ENCODE assay signal across 15 cellular contexts in genomic region chr11:131749100-131749499, GRCh38.
DNase-seq lines count a peak whose midpoint lies in the region; ATAC-seq and TF ChIP-seq lines count a peak whose summit lies in the region.
"Had no signal": no experiment of that assay in that cellular context is flagged by ENCODE, and none has a peak within 500 bp of the region (broad histone marks: within the 10 kb centered on the region; RNA-seq: fewer than 3 reads in every experiment).

No MANE protein-coding gene starts in this region.

- DNase-seq in AG08396 (ENCODE audit: low spot score) (peak; percentile 45), HT1080 (ENCODE audit: low read depth) (peak; percentile 98), cardiac fibroblast (ENCODE audit: low read depth in 2 of 2) (peak; percentile 94 to 99), left lung (no peak), T-cell (no peak), kidney glomerular epithelial cell (lab: John Stamatoyannopoulos, UW) (no peak)
- DNase-seq: activated CD8-positive, alpha-beta T cell treated with anti-CD3 and anti-CD28 coated beads, Interleukin-2, amount 10 ng/mL, durations not matched to agents 7 days and 5 days; activated effector memory CD4-positive, alpha-beta T cell treated with Interleukin-2 at 50 U/mL for 16 hours; DMS79; NCI-H2029; SIG-M5; transverse colon had no signal

- no peaks in the 10 kb centered on the region for H3K4me1 ChIP-seq in left lung
- H3K4me1 ChIP-seq: BLaER1, transverse colon had no signal

- no peak overlapping the region for H3K27ac ChIP-seq in left lung
- H3K27ac ChIP-seq: BLaER1, transverse colon had no signal

- no peak overlapping the region for H3K27ac Mint-ChIP-seq in T-cell
- H3K27ac Mint-ChIP-seq: activated CD8-positive, alpha-beta T cell treated with anti-CD3 and anti-CD28 coated beads, Interleukin-2, amount 10 ng/mL, durations not matched to agents 7 days and 5 days had no signal

- intact Hi-C loops in left lung (cut with DNase I): no loop called here

- no peak overlapping the region for H3K4me3 Mint-ChIP-seq in T-cell
- H3K4me3 Mint-ChIP-seq: activated CD8-positive, alpha-beta T cell treated with anti-CD3 and anti-CD28 coated beads, Interleukin-2, amount 10 ng/mL, durations not matched to agents 7 days and 5 days had no signal

- ATAC-seq in left lung: peak; percentile 23
- no peak for ATAC-seq in GM21367 (IDR thresholded peaks at IDR 0.05; ENCODE audit: unreplicated experiment)
- no peak for ATAC-seq in T-cell (replicated peaks in 1 of 4)
- ATAC-seq in HG03432 (IDR thresholded peaks at IDR 0.05; ENCODE audit: unreplicated experiment): no peak
- ATAC-seq: activated CD8-positive, alpha-beta T cell treated with anti-CD3 and anti-CD28 coated beads, Interleukin-2, amount 10 ng/mL, durations not matched to agents 7 days and 5 days had no signal

- H3K36me3 Mint-ChIP-seq in T-cell: no peaks in the 10 kb centered on the region

- H3K9me3 Mint-ChIP-seq in T-cell: peaks cover 3 to 8% (median 4%) of the 10 kb centered on the region in 3 donors

- H3K9me3 ChIP-seq in left lung: no peaks in the 10 kb centered on the region
- H3K9me3 ChIP-seq: BLaER1, transverse colon had no signal

- no peak overlapping the region for H3K4me3 ChIP-seq in cardiac fibroblast (replicated peaks in 1 of 2; ENCODE audit: low read depth in 2 of 2, low read length in 2 of 2)
- no peak overlapping the region for H3K4me3 ChIP-seq in left lung
- H3K4me3 ChIP-seq: BLaER1, transverse colon had no signal

- H3K27me3 ChIP-seq in left lung: no peaks in the 10 kb centered on the region
- H3K27me3 ChIP-seq: BLaER1, transverse colon had no signal

- CTCF ChIA-PET in T-cell (lab: Charles Lee): no interaction called here

- POLR2A ChIA-PET in T-cell (lab: Charles Lee): no interaction called here

- no peaks in the 10 kb centered on the region for H3K4me1 Mint-ChIP-seq in T-cell

- TF ChIP-seq CTCF in cardiac fibroblast (IDR thresholded peaks at IDR 0.05; ENCODE audit: low read depth, low read length) (no peak), left lung (IDR thresholded peaks at IDR 0.05) (no peak)

- no peaks in the 10 kb centered on the region for H3K36me3 ChIP-seq in left lung
- H3K36me3 ChIP-seq: BLaER1, transverse colon had no signal

- H3K27me3 Mint-ChIP-seq in T-cell: peaks cover 3% of the 10 kb centered on the region in 2 donors

Comparison
In these comparisons a context has a peak if more than half of its experiments do, and no peak if none do; other contexts are left out.
1. DNase-seq: peak in AG08396 (single experiment), HT1080 (single experiment) and cardiac fibroblast (2 of 2); none in left lung (0 of 2), T-cell (0 of 34) and kidney glomerular epithelial cell (single experiment).